ENCODE assay signal across 13 cellular contexts in the genomic region with DNA sequence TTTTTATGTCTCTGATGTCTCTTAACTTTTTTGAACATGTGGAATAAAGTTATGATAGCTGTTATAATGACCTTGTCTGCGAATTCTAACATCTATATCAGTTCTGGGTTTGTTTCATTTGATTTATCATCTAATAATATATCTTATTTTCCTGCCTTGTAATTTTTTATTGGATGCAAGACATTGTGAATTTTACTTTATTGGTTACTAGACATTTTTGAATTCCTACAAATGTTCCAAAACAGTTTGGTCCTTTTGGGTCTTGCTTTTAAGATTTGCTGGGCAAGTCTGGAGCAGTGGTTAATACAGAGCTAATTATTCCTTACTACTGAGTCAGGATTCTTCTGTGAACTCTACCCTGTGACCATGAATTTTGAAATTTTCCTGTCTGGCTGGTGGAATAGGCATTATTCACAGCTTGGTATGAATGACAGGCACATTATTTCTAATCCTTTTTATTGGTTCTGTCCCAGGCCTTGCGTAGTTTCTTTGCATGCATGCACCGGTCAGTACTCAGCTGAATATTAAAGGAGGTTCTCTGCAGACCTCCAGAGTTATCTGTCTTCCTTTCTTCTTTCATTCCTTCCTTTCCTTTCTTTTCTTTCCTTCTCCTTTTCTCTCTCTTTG.
"Had no signal": no experiment of that assay in that cellular context is flagged by ENCODE, and none has a peak within 500 bp of the region (broad histone marks: within the 10 kb centered on the region; RNA-seq: fewer than 3 reads in every experiment).

No MANE protein-coding gene starts in this region.

- DNase-seq: activated CD4-positive, alpha-beta T cell treated with anti-CD3 and anti-CD28 coated beads for 48 hours; activated naive CD4-positive, alpha-beta T cell treated with anti-CD3 and anti-CD28 coated beads for 36 hours; amniotic stem cell; brain microvascular endothelial cell; hypothalamus; posterior cingulate gyrus; stimulated activated CD4-positive, alpha-beta T cell treated with anti-CD3 and anti-CD28 coated beads, Interleukin-2, amount 100 ng/mL, for 24 hours; stimulated activated naive CD4-positive, alpha-beta T cell; upper lobe of left lung had no signal

- H3K4me3 ChIP-seq: right atrium auricular region, upper lobe of left lung had no signal

- ATAC-seq: WTC11 had no signal

- H3K27me3 ChIP-seq: brain microvascular endothelial cell, right atrium auricular region, upper lobe of left lung had no signal

- H3K27ac ChIP-seq: brain microvascular endothelial cell, upper lobe of left lung had no signal

- H3K27ac Mint-ChIP-seq: activated naive CD4-positive, alpha-beta T cell treated with anti-CD3 and anti-CD28 coated beads for 36 hours; activated T-helper 1 cell treated with anti-CD3 and anti-CD28 coated beads, Interleukin-12 subunit alpha, Interleukin-12 subunit beta, Interleukin-2, Interleukin-4 antibody, amounts not matched to agents 30 ng/mL and 10 ng/mL and 1 ng/mL, durations not matched to agents 14 hours and 24 hours and 36 hours; T-helper 1 cell treated with Interleukin-12 subunit alpha and Interleukin-12 subunit beta and Interleukin-4 antibody, amounts not matched to agents 30 μg/mL and 1 μg/mL, for 36 hours; WTC11 had no signal

- H3K4me3 Mint-ChIP-seq: activated naive CD4-positive, alpha-beta T cell treated with anti-CD3 and anti-CD28 coated beads for 36 hours; activated T-helper 1 cell treated with anti-CD3 and anti-CD28 coated beads, Interleukin-12 subunit alpha, Interleukin-12 subunit beta, Interleukin-2, Interleukin-4 antibody, amounts not matched to agents 30 ng/mL and 10 ng/mL and 1 ng/mL, durations not matched to agents 14 hours and 24 hours and 36 hours; T-helper 1 cell treated with Interleukin-12 subunit alpha and Interleukin-12 subunit beta and Interleukin-4 antibody, amounts not matched to agents 30 μg/mL and 1 μg/mL, for 36 hours; WTC11 had no signal

- H3K4me1 ChIP-seq: upper lobe of left lung had no signal

- H3K4me1 Mint-ChIP-seq: WTC11 had no signal
